24 cellular contexts compared by ENCODE assay signal in genomic region chr4:151646322-151646721, GRCh38.
A peak's percentile ranks its signal among the peaks of the same experiment; 100 is the strongest.
DNase-seq lines count a peak whose midpoint lies in the region; TF ChIP-seq lines count a peak whose summit lies in the region.
"Had no signal": no experiment of that assay in that cellular context is flagged by ENCODE, and none has a peak within 500 bp of the region (broad histone marks: within the 10 kb centered on the region; RNA-seq: fewer than 3 reads in every experiment).

No MANE protein-coding gene starts in this region.

- H3K4me3 ChIP-seq in BE2C (ENCODE audit: low read depth, low read length) (no peak overlapping the region), brain microvascular endothelial cell (ENCODE audit: low read depth, low read length) (no peak overlapping the region), ascending aorta (no peak overlapping the region)
- no peak overlapping the region for H3K4me3 ChIP-seq in Jurkat, Clone E6-1 (ENCODE audit: low read length)
- H3K4me3 ChIP-seq: body of pancreas, HAP-1, sigmoid colon, thoracic aorta had no signal

- in situ Hi-C loops in brain microvascular endothelial cell (cut with HindIII; ENCODE audit: low pct_ligation_motif_present, low sequenced_read_pairs): no loop called here

- DNase-seq in BE2C (no peak), brain microvascular endothelial cell (no peak), islet precursor cell (peak; percentile 84), hepatic stellate cell (ENCODE audit: low spot score) (no peak), ascending aorta (ENCODE audit: low spot score in 2 of 2) (no peak), SIG-M5 (lab: John Stamatoyannopoulos, UW) (no peak)
- peak; percentile 16 for DNase-seq in Jurkat, Clone E6-1 (ENCODE audit: low read depth, low spot score)
- no peak for DNase-seq in activated CD8-positive, alpha-beta memory T cell treated with anti-CD3 and anti-CD28 coated beads, Interleukin-2, amount 50 U/mL, for 4 hours
- DNase-seq: activated CD4-positive, alpha-beta T cell treated with anti-CD3 and anti-CD28 coated beads for 48 hours; activated T-cell treated with anti-CD3 and anti-CD28 coated beads, Interleukin-2, amount 50 U/mL, for 4 hours; AML-193; body of pancreas; CD8-positive, alpha-beta T cell; KG1; left cardiac atrium; MM.1S; NCI-H1417; NCI-H2081; NCI-H226; sigmoid colon; stimulated activated CD4-positive, alpha-beta T cell treated with anti-CD3 and anti-CD28 coated beads, Interleukin-15, amount 100 ng/mL, for 24 hours; stimulated activated naive CD4-positive, alpha-beta T cell treated with Interleukin-2 at 50 U/mL for 16 hours had no signal

- H3K4me1 ChIP-seq in BE2C (no peaks in the 10 kb centered on the region), ascending aorta (no peaks in the 10 kb centered on the region)
- H3K4me1 ChIP-seq: body of pancreas, HAP-1, sigmoid colon had no signal

- TF ChIP-seq CTCF in BE2C (IDR thresholded peaks at IDR 0.05; ENCODE audit: low read depth, low read length): peak; percentile 16; the same call in 1 of the 2 replicates
- TF ChIP-seq CTCF in brain microvascular endothelial cell (IDR thresholded peaks at IDR 0.05; ENCODE audit: low read depth, low read length, missing control alignments): peak; percentile 28
- no peak for TF ChIP-seq CTCF in ascending aorta (IDR thresholded peaks at IDR 0.05)

- H3K27ac ChIP-seq in brain microvascular endothelial cell: no peak overlapping the region
- no peak overlapping the region for H3K27ac ChIP-seq in ascending aorta
- H3K27ac ChIP-seq: body of pancreas, sigmoid colon, thoracic aorta had no signal

- H3K36me3 ChIP-seq in BE2C (no peaks in the 10 kb centered on the region), brain microvascular endothelial cell (replicated peaks) (no peaks in the 10 kb centered on the region), ascending aorta (no peaks in the 10 kb centered on the region)
- H3K36me3 ChIP-seq: HAP-1, sigmoid colon, thoracic aorta had no signal

- intact Hi-C loops in ascending aorta (cut with DNase I): no loop called here

- no peaks in the 10 kb centered on the region for H3K27me3 ChIP-seq in BE2C
- no peaks in the 10 kb centered on the region for H3K27me3 ChIP-seq in brain microvascular endothelial cell (replicated peaks)
- H3K27me3 ChIP-seq in ascending aorta: no peaks in the 10 kb centered on the region
- H3K27me3 ChIP-seq: body of pancreas, sigmoid colon had no signal

- H3K9me3 ChIP-seq in BE2C: no peaks in the 10 kb centered on the region
- H3K9me3 ChIP-seq in ascending aorta: no peaks in the 10 kb centered on the region
- H3K9me3 ChIP-seq: body of pancreas, HAP-1, sigmoid colon, thoracic aorta had no signal

Comparison
In these comparisons a context has a peak if more than half of its experiments do, and no peak if none do; other contexts are left out.
1. DNase-seq: peak in Jurkat, Clone E6-1 (single experiment) and islet precursor cell (single experiment); none in BE2C (single experiment), brain microvascular endothelial cell (single experiment), hepatic stellate cell (single experiment), ascending aorta (0 of 2), SIG-M5 (single experiment) and activated CD8-positive, alpha-beta memory T cell treated with anti-CD3 and anti-CD28 coated beads, Interleukin-2, amount 50 U/mL, for 4 hours (single experiment).
2. CTCF ChIP-seq: peak in BE2C (single experiment) and brain microvascular endothelial cell (single experiment); none in ascending aorta (0 of 3).